ENCODE assay signal across 1 cellular context in genomic region chr7:21915140-21915539, GRCh38.
TF ChIP-seq lines count a peak whose summit lies in the region.

No MANE protein-coding gene starts in this region.

TF ChIP-seq in WTC11, 78 proteins besides CTCF, POLR2A, EP300 and RAD21 (continued from another document):
- TF ChIP-seq, protein P1, sequence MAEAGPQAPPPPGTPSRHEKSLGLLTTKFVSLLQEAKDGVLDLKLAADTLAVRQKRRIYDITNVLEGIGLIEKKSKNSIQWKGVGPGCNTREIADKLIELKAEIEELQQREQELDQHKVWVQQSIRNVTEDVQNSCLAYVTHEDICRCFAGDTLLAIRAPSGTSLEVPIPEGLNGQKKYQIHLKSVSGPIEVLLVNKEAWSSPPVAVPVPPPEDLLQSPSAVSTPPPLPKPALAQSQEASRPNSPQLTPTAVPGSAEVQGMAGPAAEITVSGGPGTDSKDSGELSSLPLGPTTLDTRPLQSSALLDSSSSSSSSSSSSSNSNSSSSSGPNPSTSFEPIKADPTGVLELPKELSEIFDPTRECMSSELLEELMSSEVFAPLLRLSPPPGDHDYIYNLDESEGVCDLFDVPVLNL (CRISPR knock-in tag; IDR thresholded peaks at IDR 0.05; ENCODE audit: borderline replicate concordance, low read depth), result no peak
- no peak for TF ChIP-seq ELF4 (CRISPR knock-in tag; IDR thresholded peaks at IDR 0.05; ENCODE audit: low read depth)
- TF ChIP-seq ZNF263 (CRISPR knock-in tag; IDR thresholded peaks at IDR 0.05; ENCODE audit: low read depth), result no peak
